2 cellular contexts compared by ENCODE assay signal in the genomic region with DNA sequence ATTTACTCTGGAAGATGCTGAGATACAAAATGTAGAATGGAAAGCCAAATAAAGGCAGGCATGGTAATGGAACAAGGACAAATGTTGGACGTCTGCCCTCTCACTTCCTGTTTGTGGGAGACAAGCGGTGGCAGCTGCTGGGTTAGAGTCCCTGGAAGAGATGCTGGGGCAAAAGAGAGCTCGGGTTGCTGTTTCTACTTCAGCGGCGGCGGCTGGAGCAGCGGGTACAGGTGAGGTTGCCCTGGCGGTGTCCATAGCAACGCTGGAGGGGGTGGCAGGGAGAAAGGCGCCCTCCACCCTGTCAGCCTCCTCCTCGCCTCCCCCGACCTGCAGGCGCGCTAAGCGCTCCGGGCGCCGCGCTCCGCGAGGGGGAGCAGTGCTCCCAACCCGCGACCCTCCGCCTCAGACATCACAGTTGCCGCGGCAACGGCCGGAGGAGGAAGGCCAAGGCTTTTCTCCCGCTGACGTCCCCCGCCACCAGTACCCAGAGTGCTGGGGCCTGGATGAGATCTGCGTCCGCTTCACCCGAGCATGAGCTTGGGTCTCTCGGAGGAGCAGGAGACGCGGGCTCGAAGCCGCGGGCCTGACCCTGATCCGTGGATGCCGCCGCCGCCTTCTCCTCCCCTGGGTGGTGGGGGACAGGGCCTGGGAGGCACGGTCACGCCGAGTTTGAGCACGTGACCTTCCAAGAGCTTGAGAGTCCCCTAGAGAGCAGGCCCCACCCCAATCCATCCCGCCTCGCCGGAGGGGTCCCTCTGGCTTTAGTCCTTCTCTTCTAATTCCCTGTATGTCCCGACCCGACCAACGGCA.
A peak's percentile ranks its signal among the peaks of the same experiment; 100 is the strongest.
TF ChIP-seq lines count a peak whose summit lies in the region.

No MANE protein-coding gene starts in this region.

TF ChIP-seq in GM23338, 12 proteins besides CTCF, POLR2A, EP300 and RAD21 (continued from another document):
- TF ChIP-seq ZNF114 (CRISPR knock-in tag; IDR thresholded peaks at IDR 0.05) (no peak), STAT1 (IDR thresholded peaks at IDR 0.05; ENCODE audit: unreplicated experiment) (no peak)

TF ChIP-seq in H1, 55 proteins besides CTCF, POLR2A, EP300 and RAD21 (continued from another document):
- TF ChIP-seq CBX8 (IDR thresholded peaks at IDR 0.05; ENCODE audit: borderline replicate concordance, low read depth, low read length) (no peak), CREB1 (IDR thresholded peaks at IDR 0.05) (peak; percentile 57; the same call in 1 of the 2 replicates), POU5F1 (IDR thresholded peaks at IDR 0.05; ENCODE audit: low read depth, low read length) (no peak), SAP30 (IDR thresholded peaks at IDR 0.05; ENCODE audit: insufficient read depth, insufficient replicate concordance, low read length) (no peak), TBP (IDR thresholded peaks at IDR 0.05; ENCODE audit: low read depth, low read length) (peak; percentile 87), KDM4A (IDR thresholded peaks at IDR 0.05; ENCODE audit: low read depth, low read length, severe bottlenecking) (peak; percentile 54), PHF8 (conservative IDR thresholded peaks at IDR 0.05; ENCODE audit: low read depth, low read length) (0 out of 2 replicates have a peak, but pooled peaks have one; percentile 44), TAF1 (IDR thresholded peaks at IDR 0.05; ENCODE audit: low read depth, low read length) (no peak), JUND (IDR thresholded peaks at IDR 0.05; ENCODE audit: low read length) (peak; percentile 45; the same call in 1 of the 2 replicates), TEAD4 (IDR thresholded peaks at IDR 0.05; ENCODE audit: low read depth, low read length) (no peak), HDAC2 (IDR thresholded peaks at IDR 0.05; ENCODE audit: borderline replicate concordance in 1 of 2, low read depth in 2 of 2, low read length in 2 of 2) (peak in 1 of 2 experiments; percentile 70; a peak in 1 of 4 replicates), GTF2F1 (IDR thresholded peaks at IDR 0.05; ENCODE audit: borderline replicate concordance, low read depth, low read length) (no peak), ASH2L (IDR thresholded peaks at IDR 0.05; ENCODE audit: low read length) (peak; percentile 79), JUN (IDR thresholded peaks at IDR 0.05; ENCODE audit: low read depth, low read length) (0 out of 2 replicates have a peak, but pooled peaks have one; percentile 9), BACH1 (IDR thresholded peaks at IDR 0.05; ENCODE audit: low read length) (no peak), RXRA (IDR thresholded peaks at IDR 0.05; ENCODE audit: insufficient read depth, low read depth, low read length) (0 out of 2 replicates have a peak, but pooled peaks have one; percentile 31), CBX5 (IDR thresholded peaks at IDR 0.05; ENCODE audit: low read depth, low read length) (no peak), RFX5 (IDR thresholded peaks at IDR 0.05; ENCODE audit: borderline replicate concordance, low read depth, low read length) (no peak), SRF (IDR thresholded peaks at IDR 0.05; ENCODE audit: low read depth, low read length) (no peak), KDM1A (IDR thresholded peaks at IDR 0.05; ENCODE audit: borderline replicate concordance, low read length) (no peak), SP2 (IDR thresholded peaks at IDR 0.05; ENCODE audit: low read length) (no peak), NRF1 (IDR thresholded peaks at IDR 0.05; ENCODE audit: low read depth, low read length) (no peak), MAFK (IDR thresholded peaks at IDR 0.05; ENCODE audit: low read depth, low read length) (no peak), POLR2AphosphoS5 (IDR thresholded peaks at IDR 0.05; ENCODE audit: low read depth, low read length) (peak; percentile 55), BRCA1 (IDR thresholded peaks at IDR 0.05; ENCODE audit: low read depth, low read length) (no peak), CEBPB (IDR thresholded peaks at IDR 0.05; ENCODE audit: low read depth, low read length) (no peak), RNF2 (IDR thresholded peaks at IDR 0.05; ENCODE audit: borderline replicate concordance, low read depth, low read length, missing control alignments, poor library complexity, severe bottlenecking) (no peak), SUZ12 (IDR thresholded peaks at IDR 0.05; ENCODE audit: low read length) (no peak), SIRT6 (IDR thresholded peaks at IDR 0.05; ENCODE audit: low read length) (no peak), CHD2 (IDR thresholded peaks at IDR 0.05; ENCODE audit: low read length) (no peak), FOSL1 (IDR thresholded peaks at IDR 0.05; ENCODE audit: insufficient read depth, low read depth, low read length) (no peak), SIN3A (conservative IDR thresholded peaks at IDR 0.05 in 1 of 2, IDR thresholded peaks at IDR 0.05 in 1 of 2; ENCODE audit: low read depth in 1 of 2, low read length in 2 of 2) (peak in 1 of 2 experiments; percentile 75; a peak in 1 of 4 replicates), TCF12 (IDR thresholded peaks at IDR 0.05; ENCODE audit: low read depth, low read length) (no peak; the same call in 1 of the 2 replicates), BCL11A (IDR thresholded peaks at IDR 0.05; ENCODE audit: low read depth in 2 of 2, low read length in 2 of 2) (no peak), SP4 (IDR thresholded peaks at IDR 0.05; ENCODE audit: low read length) (no peak), EGR1 (IDR thresholded peaks at IDR 0.05; ENCODE audit: borderline replicate concordance, low read depth, low read length) (no peak), RBBP5 (IDR thresholded peaks at IDR 0.05; ENCODE audit: borderline replicate concordance, low read depth, low read length) (peak; percentile 61; the same call in 1 of the 2 replicates), CTBP2 (IDR thresholded peaks at IDR 0.05; ENCODE audit: borderline replicate concordance, insufficient read depth, insufficient read length, low read length) (no peak), NANOG (IDR thresholded peaks at IDR 0.05; ENCODE audit: insufficient read depth, low read depth, low read length, poor library complexity, severe bottlenecking) (no peak), GABPA (IDR thresholded peaks at IDR 0.05; ENCODE audit: borderline replicate concordance, insufficient read depth, low read length) (no peak), ZNF274 (IDR thresholded peaks at IDR 0.05; ENCODE audit: borderline replicate concordance, extremely low read depth, low read length) (no peak), HDAC6 (IDR thresholded peaks at IDR 0.05; ENCODE audit: low read depth, low read length) (no peak), CHD1 (IDR thresholded peaks at IDR 0.05; ENCODE audit: low read depth, low read length) (no peak), KDM5A (IDR thresholded peaks at IDR 0.05; ENCODE audit: low read length) (no peak)
- TF ChIP-seq, protein P1, sequence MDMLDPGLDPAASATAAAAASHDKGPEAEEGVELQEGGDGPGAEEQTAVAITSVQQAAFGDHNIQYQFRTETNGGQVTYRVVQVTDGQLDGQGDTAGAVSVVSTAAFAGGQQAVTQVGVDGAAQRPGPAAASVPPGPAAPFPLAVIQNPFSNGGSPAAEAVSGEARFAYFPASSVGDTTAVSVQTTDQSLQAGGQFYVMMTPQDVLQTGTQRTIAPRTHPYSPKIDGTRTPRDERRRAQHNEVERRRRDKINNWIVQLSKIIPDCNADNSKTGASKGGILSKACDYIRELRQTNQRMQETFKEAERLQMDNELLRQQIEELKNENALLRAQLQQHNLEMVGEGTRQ (IDR thresholded peaks at IDR 0.05; ENCODE audit: low read length), result peak; percentile 58
- TF ChIP-seq, protein P2, sequence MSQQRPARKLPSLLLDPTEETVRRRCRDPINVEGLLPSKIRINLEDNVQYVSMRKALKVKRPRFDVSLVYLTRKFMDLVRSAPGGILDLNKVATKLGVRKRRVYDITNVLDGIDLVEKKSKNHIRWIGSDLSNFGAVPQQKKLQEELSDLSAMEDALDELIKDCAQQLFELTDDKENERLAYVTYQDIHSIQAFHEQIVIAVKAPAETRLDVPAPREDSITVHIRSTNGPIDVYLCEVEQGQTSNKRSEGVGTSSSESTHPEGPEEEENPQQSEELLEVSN (IDR thresholded peaks at IDR 0.05), result peak; percentile 84
- TF ChIP-seq, protein P3, sequence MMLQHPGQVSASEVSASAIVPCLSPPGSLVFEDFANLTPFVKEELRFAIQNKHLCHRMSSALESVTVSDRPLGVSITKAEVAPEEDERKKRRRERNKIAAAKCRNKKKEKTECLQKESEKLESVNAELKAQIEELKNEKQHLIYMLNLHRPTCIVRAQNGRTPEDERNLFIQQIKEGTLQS (IDR thresholded peaks at IDR 0.05; ENCODE audit: insufficient read depth, low read depth, low read length), result no peak
- TF ChIP-seq, protein P4, sequence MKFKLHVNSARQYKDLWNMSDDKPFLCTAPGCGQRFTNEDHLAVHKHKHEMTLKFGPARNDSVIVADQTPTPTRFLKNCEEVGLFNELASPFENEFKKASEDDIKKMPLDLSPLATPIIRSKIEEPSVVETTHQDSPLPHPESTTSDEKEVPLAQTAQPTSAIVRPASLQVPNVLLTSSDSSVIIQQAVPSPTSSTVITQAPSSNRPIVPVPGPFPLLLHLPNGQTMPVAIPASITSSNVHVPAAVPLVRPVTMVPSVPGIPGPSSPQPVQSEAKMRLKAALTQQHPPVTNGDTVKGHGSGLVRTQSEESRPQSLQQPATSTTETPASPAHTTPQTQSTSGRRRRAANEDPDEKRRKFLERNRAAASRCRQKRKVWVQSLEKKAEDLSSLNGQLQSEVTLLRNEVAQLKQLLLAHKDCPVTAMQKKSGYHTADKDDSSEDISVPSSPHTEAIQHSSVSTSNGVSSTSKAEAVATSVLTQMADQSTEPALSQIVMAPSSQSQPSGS (IDR thresholded peaks at IDR 0.05; ENCODE audit: low read length), result no peak
- TF ChIP-seq, protein P5, sequence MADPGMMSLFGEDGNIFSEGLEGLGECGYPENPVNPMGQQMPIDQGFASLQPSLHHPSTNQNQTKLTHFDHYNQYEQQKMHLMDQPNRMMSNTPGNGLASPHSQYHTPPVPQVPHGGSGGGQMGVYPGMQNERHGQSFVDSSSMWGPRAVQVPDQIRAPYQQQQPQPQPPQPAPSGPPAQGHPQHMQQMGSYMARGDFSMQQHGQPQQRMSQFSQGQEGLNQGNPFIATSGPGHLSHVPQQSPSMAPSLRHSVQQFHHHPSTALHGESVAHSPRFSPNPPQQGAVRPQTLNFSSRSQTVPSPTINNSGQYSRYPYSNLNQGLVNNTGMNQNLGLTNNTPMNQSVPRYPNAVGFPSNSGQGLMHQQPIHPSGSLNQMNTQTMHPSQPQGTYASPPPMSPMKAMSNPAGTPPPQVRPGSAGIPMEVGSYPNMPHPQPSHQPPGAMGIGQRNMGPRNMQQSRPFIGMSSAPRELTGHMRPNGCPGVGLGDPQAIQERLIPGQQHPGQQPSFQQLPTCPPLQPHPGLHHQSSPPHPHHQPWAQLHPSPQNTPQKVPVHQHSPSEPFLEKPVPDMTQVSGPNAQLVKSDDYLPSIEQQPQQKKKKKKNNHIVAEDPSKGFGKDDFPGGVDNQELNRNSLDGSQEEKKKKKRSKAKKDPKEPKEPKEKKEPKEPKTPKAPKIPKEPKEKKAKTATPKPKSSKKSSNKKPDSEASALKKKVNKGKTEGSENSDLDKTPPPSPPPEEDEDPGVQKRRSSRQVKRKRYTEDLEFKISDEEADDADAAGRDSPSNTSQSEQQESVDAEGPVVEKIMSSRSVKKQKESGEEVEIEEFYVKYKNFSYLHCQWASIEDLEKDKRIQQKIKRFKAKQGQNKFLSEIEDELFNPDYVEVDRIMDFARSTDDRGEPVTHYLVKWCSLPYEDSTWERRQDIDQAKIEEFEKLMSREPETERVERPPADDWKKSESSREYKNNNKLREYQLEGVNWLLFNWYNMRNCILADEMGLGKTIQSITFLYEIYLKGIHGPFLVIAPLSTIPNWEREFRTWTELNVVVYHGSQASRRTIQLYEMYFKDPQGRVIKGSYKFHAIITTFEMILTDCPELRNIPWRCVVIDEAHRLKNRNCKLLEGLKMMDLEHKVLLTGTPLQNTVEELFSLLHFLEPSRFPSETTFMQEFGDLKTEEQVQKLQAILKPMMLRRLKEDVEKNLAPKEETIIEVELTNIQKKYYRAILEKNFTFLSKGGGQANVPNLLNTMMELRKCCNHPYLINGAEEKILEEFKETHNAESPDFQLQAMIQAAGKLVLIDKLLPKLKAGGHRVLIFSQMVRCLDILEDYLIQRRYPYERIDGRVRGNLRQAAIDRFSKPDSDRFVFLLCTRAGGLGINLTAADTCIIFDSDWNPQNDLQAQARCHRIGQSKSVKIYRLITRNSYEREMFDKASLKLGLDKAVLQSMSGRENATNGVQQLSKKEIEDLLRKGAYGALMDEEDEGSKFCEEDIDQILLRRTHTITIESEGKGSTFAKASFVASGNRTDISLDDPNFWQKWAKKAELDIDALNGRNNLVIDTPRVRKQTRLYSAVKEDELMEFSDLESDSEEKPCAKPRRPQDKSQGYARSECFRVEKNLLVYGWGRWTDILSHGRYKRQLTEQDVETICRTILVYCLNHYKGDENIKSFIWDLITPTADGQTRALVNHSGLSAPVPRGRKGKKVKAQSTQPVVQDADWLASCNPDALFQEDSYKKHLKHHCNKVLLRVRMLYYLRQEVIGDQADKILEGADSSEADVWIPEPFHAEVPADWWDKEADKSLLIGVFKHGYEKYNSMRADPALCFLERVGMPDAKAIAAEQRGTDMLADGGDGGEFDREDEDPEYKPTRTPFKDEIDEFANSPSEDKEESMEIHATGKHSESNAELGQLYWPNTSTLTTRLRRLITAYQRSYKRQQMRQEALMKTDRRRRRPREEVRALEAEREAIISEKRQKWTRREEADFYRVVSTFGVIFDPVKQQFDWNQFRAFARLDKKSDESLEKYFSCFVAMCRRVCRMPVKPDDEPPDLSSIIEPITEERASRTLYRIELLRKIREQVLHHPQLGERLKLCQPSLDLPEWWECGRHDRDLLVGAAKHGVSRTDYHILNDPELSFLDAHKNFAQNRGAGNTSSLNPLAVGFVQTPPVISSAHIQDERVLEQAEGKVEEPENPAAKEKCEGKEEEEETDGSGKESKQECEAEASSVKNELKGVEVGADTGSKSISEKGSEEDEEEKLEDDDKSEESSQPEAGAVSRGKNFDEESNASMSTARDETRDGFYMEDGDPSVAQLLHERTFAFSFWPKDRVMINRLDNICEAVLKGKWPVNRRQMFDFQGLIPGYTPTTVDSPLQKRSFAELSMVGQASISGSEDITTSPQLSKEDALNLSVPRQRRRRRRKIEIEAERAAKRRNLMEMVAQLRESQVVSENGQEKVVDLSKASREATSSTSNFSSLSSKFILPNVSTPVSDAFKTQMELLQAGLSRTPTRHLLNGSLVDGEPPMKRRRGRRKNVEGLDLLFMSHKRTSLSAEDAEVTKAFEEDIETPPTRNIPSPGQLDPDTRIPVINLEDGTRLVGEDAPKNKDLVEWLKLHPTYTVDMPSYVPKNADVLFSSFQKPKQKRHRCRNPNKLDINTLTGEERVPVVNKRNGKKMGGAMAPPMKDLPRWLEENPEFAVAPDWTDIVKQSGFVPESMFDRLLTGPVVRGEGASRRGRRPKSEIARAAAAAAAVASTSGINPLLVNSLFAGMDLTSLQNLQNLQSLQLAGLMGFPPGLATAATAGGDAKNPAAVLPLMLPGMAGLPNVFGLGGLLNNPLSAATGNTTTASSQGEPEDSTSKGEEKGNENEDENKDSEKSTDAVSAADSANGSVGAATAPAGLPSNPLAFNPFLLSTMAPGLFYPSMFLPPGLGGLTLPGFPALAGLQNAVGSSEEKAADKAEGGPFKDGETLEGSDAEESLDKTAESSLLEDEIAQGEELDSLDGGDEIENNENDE (IDR thresholded peaks at IDR 0.05; ENCODE audit: insufficient replicate concordance, low read length), result no peak
- TF ChIP-seq, protein P6, sequence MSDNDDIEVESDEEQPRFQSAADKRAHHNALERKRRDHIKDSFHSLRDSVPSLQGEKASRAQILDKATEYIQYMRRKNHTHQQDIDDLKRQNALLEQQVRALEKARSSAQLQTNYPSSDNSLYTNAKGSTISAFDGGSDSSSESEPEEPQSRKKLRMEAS (IDR thresholded peaks at IDR 0.05), result peak; percentile 89
